In the genomic region with DNA sequence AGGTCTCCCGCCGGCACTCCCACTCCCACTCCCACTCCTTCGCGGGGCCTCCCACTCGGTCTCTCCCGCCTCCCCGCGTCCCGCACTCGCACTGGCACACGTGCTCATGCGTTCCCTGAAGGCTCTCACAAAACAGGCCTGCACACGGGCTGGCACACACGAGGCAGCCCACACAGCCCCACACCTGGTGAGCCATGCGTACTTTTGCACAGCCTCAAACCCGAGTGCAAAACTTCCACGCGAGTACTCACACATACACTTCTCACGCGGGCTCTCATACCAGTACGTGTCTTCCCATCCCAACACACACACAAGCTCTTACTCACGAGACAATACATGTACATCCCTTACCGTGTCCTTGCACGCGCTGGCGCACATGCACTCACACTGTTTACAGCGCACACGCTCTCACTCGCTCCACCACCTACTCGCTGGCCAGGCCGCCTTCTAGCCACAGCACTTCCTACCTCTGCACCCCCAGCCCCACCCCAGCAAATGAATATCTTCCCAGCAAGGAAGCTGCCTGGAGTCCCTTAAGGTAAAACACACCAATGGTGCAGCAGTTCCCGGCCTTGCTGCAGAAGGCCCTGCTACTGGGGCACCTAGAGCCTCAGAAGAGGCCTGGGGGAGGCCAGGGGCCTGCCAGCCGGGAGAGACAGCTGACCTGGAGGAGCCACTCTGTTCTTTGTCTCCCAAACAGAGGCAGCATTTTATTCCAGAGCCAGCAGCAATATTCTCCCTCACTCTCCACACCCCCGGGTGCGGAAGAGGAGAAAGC, we compare ENCODE assay signal across 1 cellular context.
TF ChIP-seq lines count a peak whose summit lies in the region.

No MANE protein-coding gene starts in this region.

TF ChIP-seq in K562, 482 proteins besides CTCF, POLR2A, EP300 and RAD21 (continued from another document and continues in another):
- TF ChIP-seq, protein P1, sequence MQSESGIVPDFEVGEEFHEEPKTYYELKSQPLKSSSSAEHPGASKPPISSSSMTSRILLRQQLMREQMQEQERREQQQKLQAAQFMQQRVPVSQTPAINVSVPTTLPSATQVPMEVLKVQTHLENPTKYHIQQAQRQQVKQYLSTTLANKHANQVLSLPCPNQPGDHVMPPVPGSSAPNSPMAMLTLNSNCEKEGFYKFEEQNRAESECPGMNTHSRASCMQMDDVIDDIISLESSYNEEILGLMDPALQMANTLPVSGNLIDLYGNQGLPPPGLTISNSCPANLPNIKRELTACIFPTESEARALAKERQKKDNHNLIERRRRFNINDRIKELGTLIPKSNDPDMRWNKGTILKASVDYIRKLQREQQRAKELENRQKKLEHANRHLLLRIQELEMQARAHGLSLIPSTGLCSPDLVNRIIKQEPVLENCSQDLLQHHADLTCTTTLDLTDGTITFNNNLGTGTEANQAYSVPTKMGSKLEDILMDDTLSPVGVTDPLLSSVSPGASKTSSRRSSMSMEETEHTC (IDR thresholded peaks at IDR 0.05), result no peak
- TF ChIP-seq ZNF778 (CRISPR knock-in tag; IDR thresholded peaks at IDR 0.05), result no peak
- TF ChIP-seq, protein P2, sequence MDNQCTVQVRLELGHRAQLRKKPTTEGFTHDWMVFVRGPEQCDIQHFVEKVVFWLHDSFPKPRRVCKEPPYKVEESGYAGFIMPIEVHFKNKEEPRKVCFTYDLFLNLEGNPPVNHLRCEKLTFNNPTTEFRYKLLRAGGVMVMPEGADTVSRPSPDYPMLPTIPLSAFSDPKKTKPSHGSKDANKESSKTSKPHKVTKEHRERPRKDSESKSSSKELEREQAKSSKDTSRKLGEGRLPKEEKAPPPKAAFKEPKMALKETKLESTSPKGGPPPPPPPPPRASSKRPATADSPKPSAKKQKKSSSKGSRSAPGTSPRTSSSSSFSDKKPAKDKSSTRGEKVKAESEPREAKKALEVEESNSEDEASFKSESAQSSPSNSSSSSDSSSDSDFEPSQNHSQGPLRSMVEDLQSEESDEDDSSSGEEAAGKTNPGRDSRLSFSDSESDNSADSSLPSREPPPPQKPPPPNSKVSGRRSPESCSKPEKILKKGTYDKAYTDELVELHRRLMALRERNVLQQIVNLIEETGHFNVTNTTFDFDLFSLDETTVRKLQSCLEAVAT (IDR thresholded peaks at IDR 0.05), result peak; percentile 16 to 27; a peak in 1 of 4 replicates
- peak; percentile 4 for TF ChIP-seq ERF (CRISPR knock-in tag; IDR thresholded peaks at IDR 0.05)
- TF ChIP-seq PRMT5 (CRISPR knock-in tag; IDR thresholded peaks at IDR 0.05), result no peak
- TF ChIP-seq, protein P3, sequence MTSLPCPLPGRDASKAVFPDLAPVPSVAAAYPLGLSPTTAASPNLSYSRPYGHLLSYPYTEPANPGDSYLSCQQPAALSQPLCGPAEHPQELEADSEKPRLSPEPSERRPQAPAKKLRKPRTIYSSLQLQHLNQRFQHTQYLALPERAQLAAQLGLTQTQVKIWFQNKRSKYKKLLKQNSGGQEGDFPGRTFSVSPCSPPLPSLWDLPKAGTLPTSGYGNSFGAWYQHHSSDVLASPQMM (CRISPR knock-in tag; IDR thresholded peaks at IDR 0.05), result no peak
- 0 out of 2 replicates have a peak, but pooled peaks have one; percentile 1 for TF ChIP-seq ZNF316 (IDR thresholded peaks at IDR 0.05)
- no peak for TF ChIP-seq TEAD2 (tag; IDR thresholded peaks at IDR 0.05)
- TF ChIP-seq PHTF2 (CRISPR knock-in tag; IDR thresholded peaks at IDR 0.05), result no peak
- TF ChIP-seq, protein P4, sequence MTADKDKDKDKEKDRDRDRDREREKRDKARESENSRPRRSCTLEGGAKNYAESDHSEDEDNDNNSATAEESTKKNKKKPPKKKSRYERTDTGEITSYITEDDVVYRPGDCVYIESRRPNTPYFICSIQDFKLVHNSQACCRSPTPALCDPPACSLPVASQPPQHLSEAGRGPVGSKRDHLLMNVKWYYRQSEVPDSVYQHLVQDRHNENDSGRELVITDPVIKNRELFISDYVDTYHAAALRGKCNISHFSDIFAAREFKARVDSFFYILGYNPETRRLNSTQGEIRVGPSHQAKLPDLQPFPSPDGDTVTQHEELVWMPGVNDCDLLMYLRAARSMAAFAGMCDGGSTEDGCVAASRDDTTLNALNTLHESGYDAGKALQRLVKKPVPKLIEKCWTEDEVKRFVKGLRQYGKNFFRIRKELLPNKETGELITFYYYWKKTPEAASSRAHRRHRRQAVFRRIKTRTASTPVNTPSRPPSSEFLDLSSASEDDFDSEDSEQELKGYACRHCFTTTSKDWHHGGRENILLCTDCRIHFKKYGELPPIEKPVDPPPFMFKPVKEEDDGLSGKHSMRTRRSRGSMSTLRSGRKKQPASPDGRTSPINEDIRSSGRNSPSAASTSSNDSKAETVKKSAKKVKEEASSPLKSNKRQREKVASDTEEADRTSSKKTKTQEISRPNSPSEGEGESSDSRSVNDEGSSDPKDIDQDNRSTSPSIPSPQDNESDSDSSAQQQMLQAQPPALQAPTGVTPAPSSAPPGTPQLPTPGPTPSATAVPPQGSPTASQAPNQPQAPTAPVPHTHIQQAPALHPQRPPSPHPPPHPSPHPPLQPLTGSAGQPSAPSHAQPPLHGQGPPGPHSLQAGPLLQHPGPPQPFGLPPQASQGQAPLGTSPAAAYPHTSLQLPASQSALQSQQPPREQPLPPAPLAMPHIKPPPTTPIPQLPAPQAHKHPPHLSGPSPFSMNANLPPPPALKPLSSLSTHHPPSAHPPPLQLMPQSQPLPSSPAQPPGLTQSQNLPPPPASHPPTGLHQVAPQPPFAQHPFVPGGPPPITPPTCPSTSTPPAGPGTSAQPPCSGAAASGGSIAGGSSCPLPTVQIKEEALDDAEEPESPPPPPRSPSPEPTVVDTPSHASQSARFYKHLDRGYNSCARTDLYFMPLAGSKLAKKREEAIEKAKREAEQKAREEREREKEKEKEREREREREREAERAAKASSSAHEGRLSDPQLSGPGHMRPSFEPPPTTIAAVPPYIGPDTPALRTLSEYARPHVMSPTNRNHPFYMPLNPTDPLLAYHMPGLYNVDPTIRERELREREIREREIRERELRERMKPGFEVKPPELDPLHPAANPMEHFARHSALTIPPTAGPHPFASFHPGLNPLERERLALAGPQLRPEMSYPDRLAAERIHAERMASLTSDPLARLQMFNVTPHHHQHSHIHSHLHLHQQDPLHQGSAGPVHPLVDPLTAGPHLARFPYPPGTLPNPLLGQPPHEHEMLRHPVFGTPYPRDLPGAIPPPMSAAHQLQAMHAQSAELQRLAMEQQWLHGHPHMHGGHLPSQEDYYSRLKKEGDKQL (CRISPR knock-in tag; IDR thresholded peaks at IDR 0.05; ENCODE audit: borderline replicate concordance), result no peak
- TF ChIP-seq, protein P5, sequence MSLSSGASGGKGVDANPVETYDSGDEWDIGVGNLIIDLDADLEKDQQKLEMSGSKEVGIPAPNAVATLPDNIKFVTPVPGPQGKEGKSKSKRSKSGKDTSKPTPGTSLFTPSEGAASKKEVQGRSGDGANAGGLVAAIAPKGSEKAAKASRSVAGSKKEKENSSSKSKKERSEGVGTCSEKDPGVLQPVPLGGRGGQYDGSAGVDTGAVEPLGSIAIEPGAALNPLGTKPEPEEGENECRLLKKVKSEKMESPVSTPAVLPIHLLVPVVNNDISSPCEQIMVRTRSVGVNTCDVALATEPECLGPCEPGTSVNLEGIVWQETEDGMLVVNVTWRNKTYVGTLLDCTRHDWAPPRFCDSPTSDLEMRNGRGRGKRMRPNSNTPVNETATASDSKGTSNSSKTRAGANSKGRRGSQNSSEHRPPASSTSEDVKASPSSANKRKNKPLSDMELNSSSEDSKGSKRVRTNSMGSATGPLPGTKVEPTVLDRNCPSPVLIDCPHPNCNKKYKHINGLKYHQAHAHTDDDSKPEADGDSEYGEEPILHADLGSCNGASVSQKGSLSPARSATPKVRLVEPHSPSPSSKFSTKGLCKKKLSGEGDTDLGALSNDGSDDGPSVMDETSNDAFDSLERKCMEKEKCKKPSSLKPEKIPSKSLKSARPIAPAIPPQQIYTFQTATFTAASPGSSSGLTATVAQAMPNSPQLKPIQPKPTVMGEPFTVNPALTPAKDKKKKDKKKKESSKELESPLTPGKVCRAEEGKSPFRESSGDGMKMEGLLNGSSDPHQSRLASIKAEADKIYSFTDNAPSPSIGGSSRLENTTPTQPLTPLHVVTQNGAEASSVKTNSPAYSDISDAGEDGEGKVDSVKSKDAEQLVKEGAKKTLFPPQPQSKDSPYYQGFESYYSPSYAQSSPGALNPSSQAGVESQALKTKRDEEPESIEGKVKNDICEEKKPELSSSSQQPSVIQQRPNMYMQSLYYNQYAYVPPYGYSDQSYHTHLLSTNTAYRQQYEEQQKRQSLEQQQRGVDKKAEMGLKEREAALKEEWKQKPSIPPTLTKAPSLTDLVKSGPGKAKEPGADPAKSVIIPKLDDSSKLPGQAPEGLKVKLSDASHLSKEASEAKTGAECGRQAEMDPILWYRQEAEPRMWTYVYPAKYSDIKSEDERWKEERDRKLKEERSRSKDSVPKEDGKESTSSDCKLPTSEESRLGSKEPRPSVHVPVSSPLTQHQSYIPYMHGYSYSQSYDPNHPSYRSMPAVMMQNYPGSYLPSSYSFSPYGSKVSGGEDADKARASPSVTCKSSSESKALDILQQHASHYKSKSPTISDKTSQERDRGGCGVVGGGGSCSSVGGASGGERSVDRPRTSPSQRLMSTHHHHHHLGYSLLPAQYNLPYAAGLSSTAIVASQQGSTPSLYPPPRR (CRISPR knock-in tag; IDR thresholded peaks at IDR 0.05; ENCODE audit: borderline replicate concordance), result no peak
- no peak for TF ChIP-seq SMARCB1 (IDR thresholded peaks at IDR 0.05; ENCODE audit: insufficient read length, low read depth)
- no peak for TF ChIP-seq KAT7 (CRISPR knock-in tag; IDR thresholded peaks at IDR 0.05; ENCODE audit: borderline replicate concordance)
- peak; percentile 13 to 42; a peak in 1 of 4 replicates for TF ChIP-seq TRIM24 (IDR thresholded peaks at IDR 0.05)
- no peak for TF ChIP-seq BDP1 (IDR thresholded peaks at IDR 0.05; ENCODE audit: insufficient read depth, insufficient read length)
- TF ChIP-seq GTF2A2 (tag; IDR thresholded peaks at IDR 0.05), result no peak
- TF ChIP-seq, protein P6, sequence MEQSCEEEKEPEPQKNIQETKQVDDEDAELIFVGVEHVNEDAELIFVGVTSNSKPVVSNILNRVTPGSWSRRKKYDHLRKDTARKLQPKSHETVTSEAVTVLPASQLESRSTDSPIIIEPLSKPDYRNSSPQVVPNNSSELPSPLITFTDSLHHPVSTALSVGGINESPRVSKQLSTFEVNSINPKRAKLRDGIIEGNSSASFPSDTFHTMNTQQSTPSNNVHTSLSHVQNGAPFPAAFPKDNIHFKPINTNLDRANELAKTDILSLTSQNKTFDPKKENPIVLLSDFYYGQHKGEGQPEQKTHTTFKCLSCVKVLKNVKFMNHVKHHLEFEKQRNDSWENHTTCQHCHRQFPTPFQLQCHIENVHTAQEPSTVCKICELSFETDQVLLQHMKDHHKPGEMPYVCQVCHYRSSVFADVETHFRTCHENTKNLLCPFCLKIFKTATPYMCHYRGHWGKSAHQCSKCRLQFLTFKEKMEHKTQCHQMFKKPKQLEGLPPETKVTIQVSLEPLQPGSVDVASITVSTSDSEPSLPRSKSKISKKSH (CRISPR knock-in tag; IDR thresholded peaks at IDR 0.05), result no peak
- no peak for TF ChIP-seq SRSF1 (IDR thresholded peaks at IDR 0.05; ENCODE audit: low read depth, low read length)
- TF ChIP-seq NFYB (IDR thresholded peaks at IDR 0.05; ENCODE audit: extremely low read depth, insufficient read length), result no peak
- TF ChIP-seq KDM4B (IDR thresholded peaks at IDR 0.05; ENCODE audit: borderline replicate concordance in 2 of 2, low read depth in 1 of 2), result no peak
- TF ChIP-seq ZNF143 (CRISPR knock-in tag; IDR thresholded peaks at IDR 0.05), result no peak
- TF ChIP-seq ZSCAN32 (CRISPR knock-in tag; IDR thresholded peaks at IDR 0.05), result no peak
- TF ChIP-seq CBX5 (IDR thresholded peaks at IDR 0.05; ENCODE audit: borderline replicate concordance, low read depth), result no peak
- TF ChIP-seq RFX5 (IDR thresholded peaks at IDR 0.05; ENCODE audit: low read depth, low read length), result no peak
- TF ChIP-seq CCAR2 (IDR thresholded peaks at IDR 0.05; ENCODE audit: low read depth, low read length), result no peak
- TF ChIP-seq TCF7 (IDR thresholded peaks at IDR 0.05; ENCODE audit: borderline replicate concordance), result no peak
- TF ChIP-seq ZNF408 (CRISPR knock-in tag; IDR thresholded peaks at IDR 0.05; ENCODE audit: low read depth), result no peak
- no peak for TF ChIP-seq ZNF146 (CRISPR knock-in tag; IDR thresholded peaks at IDR 0.05; ENCODE audit: unreplicated experiment)
- TF ChIP-seq, protein P7, sequence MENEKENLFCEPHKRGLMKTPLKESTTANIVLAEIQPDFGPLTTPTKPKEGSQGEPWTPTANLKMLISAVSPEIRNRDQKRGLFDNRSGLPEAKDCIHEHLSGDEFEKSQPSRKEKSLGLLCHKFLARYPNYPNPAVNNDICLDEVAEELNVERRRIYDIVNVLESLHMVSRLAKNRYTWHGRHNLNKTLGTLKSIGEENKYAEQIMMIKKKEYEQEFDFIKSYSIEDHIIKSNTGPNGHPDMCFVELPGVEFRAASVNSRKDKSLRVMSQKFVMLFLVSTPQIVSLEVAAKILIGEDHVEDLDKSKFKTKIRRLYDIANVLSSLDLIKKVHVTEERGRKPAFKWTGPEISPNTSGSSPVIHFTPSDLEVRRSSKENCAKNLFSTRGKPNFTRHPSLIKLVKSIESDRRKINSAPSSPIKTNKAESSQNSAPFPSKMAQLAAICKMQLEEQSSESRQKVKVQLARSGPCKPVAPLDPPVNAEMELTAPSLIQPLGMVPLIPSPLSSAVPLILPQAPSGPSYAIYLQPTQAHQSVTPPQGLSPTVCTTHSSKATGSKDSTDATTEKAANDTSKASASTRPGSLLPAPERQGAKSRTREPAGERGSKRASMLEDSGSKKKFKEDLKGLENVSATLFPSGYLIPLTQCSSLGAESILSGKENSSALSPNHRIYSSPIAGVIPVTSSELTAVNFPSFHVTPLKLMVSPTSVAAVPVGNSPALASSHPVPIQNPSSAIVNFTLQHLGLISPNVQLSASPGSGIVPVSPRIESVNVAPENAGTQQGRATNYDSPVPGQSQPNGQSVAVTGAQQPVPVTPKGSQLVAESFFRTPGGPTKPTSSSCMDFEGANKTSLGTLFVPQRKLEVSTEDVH (IDR thresholded peaks at IDR 0.05; ENCODE audit: low read depth, partially characterized antibody), result no peak
- TF ChIP-seq GABPB1 (CRISPR knock-in tag; IDR thresholded peaks at IDR 0.05), result peak; percentile 15; the same call in 1 of the 2 replicates
- TF ChIP-seq, protein P8, sequence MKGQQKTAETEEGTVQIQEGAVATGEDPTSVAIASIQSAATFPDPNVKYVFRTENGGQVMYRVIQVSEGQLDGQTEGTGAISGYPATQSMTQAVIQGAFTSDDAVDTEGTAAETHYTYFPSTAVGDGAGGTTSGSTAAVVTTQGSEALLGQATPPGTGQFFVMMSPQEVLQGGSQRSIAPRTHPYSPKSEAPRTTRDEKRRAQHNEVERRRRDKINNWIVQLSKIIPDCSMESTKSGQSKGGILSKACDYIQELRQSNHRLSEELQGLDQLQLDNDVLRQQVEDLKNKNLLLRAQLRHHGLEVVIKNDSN (CRISPR knock-in tag; IDR thresholded peaks at IDR 0.05), result peak; percentile 79
- peak; percentile 60; the same call in 1 of the 2 replicates for TF ChIP-seq ZNF766 (CRISPR knock-in tag; conservative IDR thresholded peaks at IDR 0.05)
- no peak for TF ChIP-seq ZNF253 (CRISPR knock-in tag; conservative IDR thresholded peaks at IDR 0.05)
- TF ChIP-seq ZFX (CRISPR knock-in tag; IDR thresholded peaks at IDR 0.05), result peak; percentile 65
- TF ChIP-seq TOE1 (IDR thresholded peaks at IDR 0.05; ENCODE audit: borderline replicate concordance), result peak; percentile 71
- TF ChIP-seq TOE1 (CRISPR knock-in tag; IDR thresholded peaks at IDR 0.05; ENCODE audit: borderline replicate concordance, low read depth), result no peak
- TF ChIP-seq SRSF9 (IDR thresholded peaks at IDR 0.05; ENCODE audit: borderline replicate concordance, low read depth, low read length), result no peak
- TF ChIP-seq FIP1L1 (IDR thresholded peaks at IDR 0.05; ENCODE audit: low read depth, low read length, poor library complexity, severe bottlenecking), result no peak
